In genomic region chr11:21895686-21896085, GRCh38 we compare ENCODE assay signal across 16 cellular contexts.
DNase-seq lines count a peak whose midpoint lies in the region.
"Had no signal": no experiment of that assay in that cellular context is flagged by ENCODE, and none has a peak within 500 bp of the region (broad histone marks: within the 10 kb centered on the region; RNA-seq: fewer than 3 reads in every experiment).

No MANE protein-coding gene starts in this region.

- DNase-seq in NCI-H510A treated with DMSO at 0.1 percent for 48 hours (lab: John Stamatoyannopoulos, UW) (peak; percentile 17), NCI-H510A (lab: John Stamatoyannopoulos, UW) (no peak), NCI-H2029 treated with DMSO at 0.1 percent for 48 hours (lab: John Stamatoyannopoulos, UW) (peak; percentile 19), NCI-H82 (lab: John Stamatoyannopoulos, UW) (peak; percentile 70), SK-N-DZ (ENCODE audit: low spot score) (peak; percentile 73), SHP77 treated with DMSO at 0.1 percent for 48 hours (lab: John Stamatoyannopoulos, UW) (no peak), glomerular visceral epithelial cell (ENCODE audit: extremely low spot score) (no peak)
- DNase-seq: C1 segment of cervical spinal cord; Calu3; CD4-positive, alpha-beta memory T cell; COR-L47; DMS153; DND-41; GM23248; H7; HCEC 1CT had no signal

Comparison
In these comparisons a context has a peak if more than half of its experiments do, and no peak if none do; other contexts are left out.
1. DNase-seq: peak in NCI-H510A treated with DMSO at 0.1 percent for 48 hours (single experiment), NCI-H2029 treated with DMSO at 0.1 percent for 48 hours (single experiment), NCI-H82 (single experiment) and SK-N-DZ (single experiment); none in NCI-H510A (single experiment), SHP77 treated with DMSO at 0.1 percent for 48 hours (single experiment) and glomerular visceral epithelial cell (single experiment).